In genomic region chrX:150966235-150966634, GRCh38 we compare ENCODE assay signal across 22 cellular contexts.
"Had no signal": no experiment of that assay in that cellular context is flagged by ENCODE, and none has a peak within 500 bp of the region (broad histone marks: within the 10 kb centered on the region; RNA-seq: fewer than 3 reads in every experiment).

No MANE protein-coding gene starts in this region.

- H3K4me3 Mint-ChIP-seq: activated CD4-positive, alpha-beta memory T cell treated with anti-CD3 and anti-CD28 coated beads for 36 hours; activated CD4-positive, alpha-beta T cell treated with anti-CD3 and anti-CD28 coated beads for 36 hours; activated naive CD8-positive, alpha-beta T cell treated with anti-CD3 and anti-CD28 coated beads, Interleukin-2, amount 10 ng/mL, durations not matched to agents 7 days and 5 days; dendritic cell treated with granulocyte-macrophage colony-stimulating factor and Interleukin-4, amounts not matched to agents 40 ng/mL and 50 ng/mL, for 4 days; nephron; WTC11 had no signal

- H3K27ac ChIP-seq: cardiac muscle cell, esophagus squamous epithelium, tibial nerve, uterus had no signal

- H3K36me3 ChIP-seq: cardiac muscle cell, esophagus squamous epithelium, tibial nerve, uterus had no signal

- H3K36me3 Mint-ChIP-seq: activated CD4-positive, alpha-beta memory T cell treated with anti-CD3 and anti-CD28 coated beads for 36 hours; activated naive CD8-positive, alpha-beta T cell treated with anti-CD3 and anti-CD28 coated beads, Interleukin-2, amount 10 ng/mL, durations not matched to agents 7 days and 5 days; WTC11 had no signal

- H3K9me3 Mint-ChIP-seq: activated CD4-positive, alpha-beta memory T cell treated with anti-CD3 and anti-CD28 coated beads for 36 hours; activated naive CD8-positive, alpha-beta T cell treated with anti-CD3 and anti-CD28 coated beads, Interleukin-2, amount 10 ng/mL, durations not matched to agents 7 days and 5 days; dendritic cell treated with granulocyte-macrophage colony-stimulating factor and Interleukin-4, amounts not matched to agents 40 ng/mL and 50 ng/mL, for 4 days; WTC11 had no signal

- H3K4me3 ChIP-seq: cardiac muscle cell, esophagus squamous epithelium, lung, tibial nerve, uterus had no signal

- H3K27ac Mint-ChIP-seq: activated CD4-positive, alpha-beta memory T cell treated with anti-CD3 and anti-CD28 coated beads for 36 hours; activated CD4-positive, alpha-beta T cell treated with anti-CD3 and anti-CD28 coated beads for 36 hours; activated naive CD8-positive, alpha-beta T cell treated with anti-CD3 and anti-CD28 coated beads, Interleukin-2, amount 10 ng/mL, durations not matched to agents 7 days and 5 days; dendritic cell treated with granulocyte-macrophage colony-stimulating factor and Interleukin-4, amounts not matched to agents 40 ng/mL and 50 ng/mL, for 4 days; nephron; progenitor cell of endocrine pancreas; WTC11 had no signal

- DNase-seq: activated CD4-positive, alpha-beta memory T cell treated with anti-CD3 and anti-CD28 coated beads for 36 hours; activated CD4-positive, alpha-beta T cell treated with anti-CD3 and anti-CD28 coated beads for 36 hours; activated naive CD4-positive, alpha-beta T cell; activated naive CD8-positive, alpha-beta T cell treated with anti-CD3 and anti-CD28 coated beads, Interleukin-2, amount 10 ng/mL, durations not matched to agents 7 days and 5 days; activated T-cell treated with anti-CD3 and anti-CD28 coated beads for 4 hours; amygdala; effector memory CD4-positive, alpha-beta T cell; esophagus squamous epithelium; left cardiac atrium; stimulated activated CD4-positive, alpha-beta T cell treated with anti-CD3 and anti-CD28 coated beads, Interleukin-12 subunit alpha, Interleukin-12 subunit beta, amount 100 ng/mL, for 4 hours; stimulated activated CD4-positive, alpha-beta T cell treated with anti-CD3 and anti-CD28 coated beads, Interleukin-1b, Interleukin-23, amount 100 ng/mL, for 48 hours; stimulated activated CD8-positive, alpha-beta memory T cell treated with anti-CD3 and anti-CD28 coated beads, Interleukin-4, amount 100 ng/mL, for 48 hours; stimulated activated naive CD4-positive, alpha-beta T cell treated with Interleukin-2 at 50 U/mL for 16 hours; uterus had no signal

- H3K27me3 ChIP-seq: cardiac muscle cell, esophagus squamous epithelium, tibial nerve, uterus had no signal

- ATAC-seq: activated CD4-positive, alpha-beta T cell treated with anti-CD3 and anti-CD28 coated beads for 36 hours; left cardiac atrium; WTC11 had no signal

- FAIRE-seq: TTC549 had no signal

- H3K9me3 ChIP-seq: esophagus squamous epithelium, tibial nerve, uterus had no signal

- H3K4me1 Mint-ChIP-seq: activated CD4-positive, alpha-beta T cell treated with anti-CD3 and anti-CD28 coated beads for 36 hours; activated naive CD8-positive, alpha-beta T cell treated with anti-CD3 and anti-CD28 coated beads, Interleukin-2, amount 10 ng/mL, durations not matched to agents 7 days and 5 days; nephron had no signal

- H3K4me1 ChIP-seq: esophagus squamous epithelium, tibial nerve, uterus had no signal

- H3K27me3 Mint-ChIP-seq: activated CD4-positive, alpha-beta memory T cell treated with anti-CD3 and anti-CD28 coated beads for 36 hours; activated CD4-positive, alpha-beta T cell treated with anti-CD3 and anti-CD28 coated beads for 36 hours; activated naive CD8-positive, alpha-beta T cell treated with anti-CD3 and anti-CD28 coated beads, Interleukin-2, amount 10 ng/mL, durations not matched to agents 7 days and 5 days had no signal
